ENCODE assay signal across 2 cellular contexts in genomic region chr17:8451937-8452614, GRCh38.
A peak's percentile ranks its signal among the peaks of the same experiment; 100 is the strongest.
TF ChIP-seq lines count a peak whose summit lies in the region.

No MANE protein-coding gene starts in this region.

TF ChIP-seq in liver, 16 proteins besides CTCF, POLR2A, EP300 and RAD21:
- TF ChIP-seq RXRA (IDR thresholded peaks at IDR 0.05) (peak in 1 of 2 donors; percentile 17), ZBTB33 (IDR thresholded peaks at IDR 0.05) (no peak), YY1 (IDR thresholded peaks at IDR 0.05) (peak; percentile 12), HNF4A (conservative IDR thresholded peaks at IDR 0.05) (peak; percentile 57)
TF ChIP-seq in liver: peak in this region for 3.

TF ChIP-seq in HepG2, 621 proteins besides CTCF, POLR2A, EP300 and RAD21:
- TF ChIP-seq CBX1 (IDR thresholded peaks at IDR 0.05; ENCODE audit: low read depth) (no peak), ZNF17 (CRISPR knock-in tag; IDR thresholded peaks at IDR 0.05) (no peak), KAT8 (CRISPR knock-in tag; IDR thresholded peaks at IDR 0.05) (no peak), ZNF775 (CRISPR knock-in tag; IDR thresholded peaks at IDR 0.05; ENCODE audit: borderline replicate concordance) (no peak), SNAPC5 (CRISPR knock-in tag; IDR thresholded peaks at IDR 0.05; ENCODE audit: borderline replicate concordance) (no peak), THAP8 (CRISPR knock-in tag; IDR thresholded peaks at IDR 0.05; ENCODE audit: borderline replicate concordance) (no peak), PAX8 (CRISPR knock-in tag; IDR thresholded peaks at IDR 0.05; ENCODE audit: borderline replicate concordance) (no peak), ZNF883 (CRISPR knock-in tag; IDR thresholded peaks at IDR 0.05; ENCODE audit: not compliant biosample characterization) (no peak), GATAD1 (CRISPR knock-in tag; IDR thresholded peaks at IDR 0.05) (no peak), YEATS2 (CRISPR knock-in tag; IDR thresholded peaks at IDR 0.05; ENCODE audit: borderline replicate concordance) (no peak)
- TF ChIP-seq, protein P1, sequence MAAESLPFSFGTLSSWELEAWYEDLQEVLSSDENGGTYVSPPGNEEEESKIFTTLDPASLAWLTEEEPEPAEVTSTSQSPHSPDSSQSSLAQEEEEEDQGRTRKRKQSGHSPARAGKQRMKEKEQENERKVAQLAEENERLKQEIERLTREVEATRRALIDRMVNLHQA (CRISPR knock-in tag; IDR thresholded peaks at IDR 0.05) = no peak
